ENCODE assay signal across 9 cellular contexts in genomic region chr7:137882261-137882668, GRCh38. TPM values are rescaled to one million over a fixed set of nuclear protein-coding genes. Genes with fewer than 3 reads are reported as not detected.
DNase-seq lines count a peak whose midpoint lies in the region; ATAC-seq and TF ChIP-seq lines count a peak whose summit lies in the region.
"Had no signal": no experiment of that assay in that cellular context is flagged by ENCODE, and none has a peak within 500 bp of the region (broad histone marks: within the 10 kb centered on the region; RNA-seq: fewer than 3 reads in every experiment).

No MANE protein-coding gene starts in this region.

- peaks cover 0 to 9% (median 0%) of the 10 kb centered on the region in 3 donors for H3K9me3 ChIP-seq in gastroesophageal sphincter
- H3K9me3 ChIP-seq: body of pancreas had no signal

- peaks cover 0 to 48% (median 22%) of the 10 kb centered on the region in 3 donors for H3K4me1 ChIP-seq in gastroesophageal sphincter
- H3K4me1 ChIP-seq: body of pancreas had no signal

- ATAC-seq in GM18867 (IDR thresholded peaks at IDR 0.05; ENCODE audit: unreplicated experiment) (peak; percentile 74), HG02981 (IDR thresholded peaks at IDR 0.05; ENCODE audit: unreplicated experiment) (peak; percentile 91), gastroesophageal sphincter (peak; percentile 65)
- ATAC-seq: body of pancreas had no signal

- TF ChIP-seq POLR2A in gastroesophageal sphincter (IDR thresholded peaks at IDR 0.05), result no peak

- peak overlapping the region in 2 of 4 donors; percentile 53 to 67 for H3K27ac ChIP-seq in gastroesophageal sphincter
- H3K27ac ChIP-seq: body of pancreas had no signal

- no peak overlapping the region for H3K4me3 ChIP-seq in gastroesophageal sphincter
- H3K4me3 ChIP-seq: body of pancreas had no signal

- WGBS in gastroesophageal sphincter (ENCODE audit: low coverage in 1 of 2), 2 donors, result 0 to 57% methylated on average over 1 to 2 of the region's 5 CpGs

- DNase-seq in ACHN (peak; percentile 99), SW 1271 (lab: John Stamatoyannopoulos, UW) (peak; percentile 53 to 74), activated gamma-delta T cell (lab: John Stamatoyannopoulos, UW) (no peak), cerebellar nuclear complex (lab: John Stamatoyannopoulos, UW) (no peak)
- no peak for DNase-seq in stimulated activated naive CD4-positive, alpha-beta T cell (lab: John Stamatoyannopoulos, UW)

- no peak for TF ChIP-seq CTCF in gastroesophageal sphincter (IDR thresholded peaks at IDR 0.05)

- in situ Hi-C loops in ACHN (cut with HindIII; ENCODE audit: low pct_ligation_motif_present, low pct_unique_long_range_greater_than_20kb, low sequenced_read_pairs), result no loop called here

- peaks cover 0 to 84% of the 10 kb centered on the region in 2 donors for H3K36me3 ChIP-seq in gastroesophageal sphincter

- no peaks in the 10 kb centered on the region for H3K27me3 ChIP-seq in gastroesophageal sphincter
- H3K27me3 ChIP-seq: body of pancreas had no signal

- TF ChIP-seq EP300 in gastroesophageal sphincter (IDR thresholded peaks at IDR 0.05), result no peak

RNA-seq across cellular contexts. Expression of gene DGKI, which starts 35.5 kb away (rescaled TPM):
- 1 to 10 TPM in 3 of 4 donors, under 1 TPM in 1; 0.27 to 4.8 (median 3.2) TPM for total RNA-seq in gastroesophageal sphincter

Comparison
In these comparisons a context has a peak if more than half of its experiments do, and no peak if none do; other contexts are left out.
1. DNase-seq: peak in ACHN (single experiment) and SW 1271 (2 of 2); none in activated gamma-delta T cell (single experiment), stimulated activated naive CD4-positive, alpha-beta T cell (0 of 6) and cerebellar nuclear complex (0 of 2).
2. Peak in every context shown above with its lines, with median percentiles within 50 percentile points of each other: ATAC-seq.